In the genomic region with DNA sequence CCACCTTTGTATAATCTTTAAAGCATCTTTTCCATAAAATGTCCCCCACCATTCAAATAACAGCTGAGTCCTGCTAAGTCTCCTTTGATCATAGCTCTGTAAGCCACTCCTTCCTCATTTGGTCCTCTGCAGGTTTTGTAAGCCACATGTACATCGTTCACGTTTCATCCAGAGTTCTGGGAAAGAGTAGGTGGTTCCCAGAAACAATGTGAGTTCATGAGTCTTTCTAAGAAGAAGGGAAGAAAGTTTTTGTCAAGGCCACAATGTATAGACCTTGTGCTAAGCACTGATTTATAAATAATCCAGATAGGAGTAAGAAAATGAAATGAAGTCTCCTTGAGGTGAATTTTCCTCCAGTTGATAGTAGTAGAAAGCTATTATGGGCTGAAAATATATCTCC, we compare ENCODE assay signal across 17 cellular contexts. TPM values are rescaled to one million over a fixed set of nuclear protein-coding genes. Genes with fewer than 3 reads are reported as not detected.
A peak's percentile ranks its signal among the peaks of the same experiment; 100 is the strongest.
DNase-seq lines count a peak whose midpoint lies in the region; ATAC-seq and TF ChIP-seq lines count a peak whose summit lies in the region.
"Had no signal": no experiment of that assay in that cellular context is flagged by ENCODE, and none has a peak within 500 bp of the region (broad histone marks: within the 10 kb centered on the region; RNA-seq: fewer than 3 reads in every experiment).

No MANE protein-coding gene starts in this region.

- H3K27ac ChIP-seq in tibial artery: no peak overlapping the region
- H3K27ac ChIP-seq: BLaER1 treated with 17β-estradiol and CSF1 and Interleukin-3, amounts not matched to agents 10 nM and 100 nM had no signal

- H3K4me3 Mint-ChIP-seq in activated T-cell treated with anti-CD3 and anti-CD28 coated beads, Interleukin-2, amount 50 U/mL, for 72 hours: no peak overlapping the region
- H3K4me3 Mint-ChIP-seq in activated T-cell treated with anti-CD3 and anti-CD28 coated beads, Interleukin-2, amount 50 U/mL, for 24 hours: no peak overlapping the region
- peak overlapping the region; percentile 5 for H3K4me3 Mint-ChIP-seq in activated T-helper 17 cell treated with anti-CD3 and anti-CD28 coated beads, Interleukin-2, amount 50 U/mL, for 72 hours
- H3K4me3 Mint-ChIP-seq: CD4-positive, alpha-beta T cell; GM23338 had no signal

- H3K4me1 ChIP-seq in tibial artery: no peaks in the 10 kb centered on the region

- no peaks in the 10 kb centered on the region for H3K9me3 Mint-ChIP-seq in activated T-cell treated with anti-CD3 and anti-CD28 coated beads, Interleukin-2, amount 50 U/mL, for 72 hours
- no peaks in the 10 kb centered on the region for H3K9me3 Mint-ChIP-seq in activated T-cell treated with anti-CD3 and anti-CD28 coated beads, Interleukin-2, amount 50 U/mL, for 24 hours
- no peaks in the 10 kb centered on the region for H3K9me3 Mint-ChIP-seq in activated T-helper 17 cell treated with anti-CD3 and anti-CD28 coated beads, Interleukin-2, amount 50 U/mL, for 72 hours
- H3K9me3 Mint-ChIP-seq: CD4-positive, alpha-beta T cell had no signal

- peaks cover 55% of the 10 kb centered on the region for H3K27me3 Mint-ChIP-seq in activated T-cell treated with anti-CD3 and anti-CD28 coated beads, Interleukin-2, amount 50 U/mL, for 72 hours (ENCODE audit: low read depth)
- H3K27me3 Mint-ChIP-seq in activated T-cell treated with anti-CD3 and anti-CD28 coated beads, Interleukin-2, amount 50 U/mL, for 24 hours: peaks cover 64% of the 10 kb centered on the region
- H3K27me3 Mint-ChIP-seq in activated T-helper 17 cell treated with anti-CD3 and anti-CD28 coated beads, Interleukin-2, amount 50 U/mL, for 72 hours: peaks cover 52% of the 10 kb centered on the region

- no peak for DNase-seq in activated T-cell treated with anti-CD3 and anti-CD28 coated beads, Interleukin-2, amount 50 U/mL, for 72 hours
- no peak for DNase-seq in activated T-cell treated with anti-CD3 and anti-CD28 coated beads, Interleukin-2, amount 50 U/mL, for 24 hours
- DNase-seq in KBM-7 (peak; percentile 22), NCI-H510A (lab: John Stamatoyannopoulos, UW) (no peak), tibial artery (no peak)
- DNase-seq in stimulated activated naive CD8-positive, alpha-beta T cell treated with anti-CD3 and anti-CD28 coated beads, Interleukin-15, Interleukin-2, amounts not matched to agents 100 U/mL and 50 U/mL, for 24 hours: no peak
- DNase-seq: ACHN; CD4-positive, alpha-beta T cell; DMS79; EL; H7 had no signal

- H3K27ac Mint-ChIP-seq in activated T-cell treated with anti-CD3 and anti-CD28 coated beads, Interleukin-2, amount 50 U/mL, for 72 hours: no peak overlapping the region
- no peak overlapping the region for H3K27ac Mint-ChIP-seq in activated T-cell treated with anti-CD3 and anti-CD28 coated beads, Interleukin-2, amount 50 U/mL, for 24 hours
- peak overlapping the region; percentile 11 for H3K27ac Mint-ChIP-seq in activated T-helper 17 cell treated with anti-CD3 and anti-CD28 coated beads, Interleukin-2, amount 50 U/mL, for 72 hours
- H3K27ac Mint-ChIP-seq: CD4-positive, alpha-beta T cell; GM23338 had no signal

- intact Hi-C loops in tibial artery (cut with DNase I; ENCODE audit: low total_unique reads): no loop called here

- in situ Hi-C loops in KBM-7 (cut with MboI; ENCODE audit: low pct_unique_long_range_greater_than_20kb, low sequenced_read_pairs): no loop called here

- peak; percentile 43 to 53 for ATAC-seq in activated T-cell treated with anti-CD3 and anti-CD28 coated beads, Interleukin-2, amount 50 U/mL, for 72 hours (replicated peaks in 1 of 2)
- peak; percentile 82 for ATAC-seq in activated T-helper 17 cell treated with anti-CD3 and anti-CD28 coated beads, Interleukin-2, amount 50 U/mL, for 72 hours (replicated peaks)
- peak; percentile 9 for ATAC-seq in stimulated activated naive CD8-positive, alpha-beta T cell treated with anti-CD3 and anti-CD28 coated beads, Interleukin-15, Interleukin-2, amounts not matched to agents 100 U/mL and 50 U/mL, for 24 hours
- ATAC-seq in HG02571 (IDR thresholded peaks at IDR 0.05; ENCODE audit: unreplicated experiment): no peak
- ATAC-seq: GM23338 had no signal

- H3K4me1 Mint-ChIP-seq in activated T-cell treated with anti-CD3 and anti-CD28 coated beads, Interleukin-2, amount 50 U/mL, for 72 hours (ENCODE audit: low read depth): peaks cover 8% of the 10 kb centered on the region
- peaks cover 3% of the 10 kb centered on the region for H3K4me1 Mint-ChIP-seq in activated T-cell treated with anti-CD3 and anti-CD28 coated beads, Interleukin-2, amount 50 U/mL, for 24 hours (ENCODE audit: low read depth)
- peaks cover 5% of the 10 kb centered on the region for H3K4me1 Mint-ChIP-seq in activated T-helper 17 cell treated with anti-CD3 and anti-CD28 coated beads, Interleukin-2, amount 50 U/mL, for 72 hours

- H3K27me3 ChIP-seq in tibial artery: peaks cover 0 to 15% of the 10 kb centered on the region in 2 donors
- H3K27me3 ChIP-seq: BLaER1 treated with 17β-estradiol and CSF1 and Interleukin-3, amounts not matched to agents 10 nM and 100 nM had no signal

- TF ChIP-seq CTCF in tibial artery (IDR thresholded peaks at IDR 0.05): no peak

- no peaks in the 10 kb centered on the region for H3K9me3 ChIP-seq in tibial artery

- H3K36me3 Mint-ChIP-seq in activated T-cell treated with anti-CD3 and anti-CD28 coated beads, Interleukin-2, amount 50 U/mL, for 72 hours (ENCODE audit: insufficient read depth in 2 of 2): no peaks in the 10 kb centered on the region
- H3K36me3 Mint-ChIP-seq in activated T-cell treated with anti-CD3 and anti-CD28 coated beads, Interleukin-2, amount 50 U/mL, for 24 hours (ENCODE audit: low read depth): no peaks in the 10 kb centered on the region
- H3K36me3 Mint-ChIP-seq in activated T-helper 17 cell treated with anti-CD3 and anti-CD28 coated beads, Interleukin-2, amount 50 U/mL, for 72 hours (ENCODE audit: low read depth): no peaks in the 10 kb centered on the region

- no peaks in the 10 kb centered on the region for H3K36me3 ChIP-seq in tibial artery
- H3K36me3 ChIP-seq: BLaER1 treated with 17β-estradiol and CSF1 and Interleukin-3, amounts not matched to agents 10 nM and 100 nM had no signal

- no peak overlapping the region for H3K4me3 ChIP-seq in tibial artery
- H3K4me3 ChIP-seq: BLaER1 treated with 17β-estradiol and CSF1 and Interleukin-3, amounts not matched to agents 10 nM and 100 nM; GM23338 had no signal

RNA-seq across cellular contexts. Expression of a gene that starts 8.7 kb away (rescaled TPM):
- total RNA-seq in activated T-cell treated with anti-CD3 and anti-CD28 coated beads, Interleukin-2, amount 50 U/mL, for 72 hours: not detected
- total RNA-seq in activated T-helper 17 cell treated with anti-CD3 and anti-CD28 coated beads, Interleukin-2, amount 50 U/mL, for 72 hours: not detected
- total RNA-seq: A172; CD4-positive, alpha-beta T cell; H7; HT1080 had no signal

RNA-seq across cellular contexts. Expression of a gene that starts 13.4 kb away (rescaled TPM):
- total RNA-seq in activated T-cell treated with anti-CD3 and anti-CD28 coated beads, Interleukin-2, amount 50 U/mL, for 72 hours: not detected
- not detected for total RNA-seq in activated T-helper 17 cell treated with anti-CD3 and anti-CD28 coated beads, Interleukin-2, amount 50 U/mL, for 72 hours
- total RNA-seq: A172; CD4-positive, alpha-beta T cell; GM23338; H7; HT1080 had no signal

RNA-seq across cellular contexts. Expression of a gene that starts 53.3 kb away (rescaled TPM):
- total RNA-seq in activated T-cell treated with anti-CD3 and anti-CD28 coated beads, Interleukin-2, amount 50 U/mL, for 72 hours: not detected
- total RNA-seq in activated T-helper 17 cell treated with anti-CD3 and anti-CD28 coated beads, Interleukin-2, amount 50 U/mL, for 72 hours: not detected
- total RNA-seq: CD4-positive, alpha-beta T cell; HT1080 had no signal
